24 cellular contexts compared by ENCODE assay signal in genomic region chr7:132328760-132329159, GRCh38.
"Had no signal": no experiment of that assay in that cellular context is flagged by ENCODE, and none has a peak within 500 bp of the region (broad histone marks: within the 10 kb centered on the region; RNA-seq: fewer than 3 reads in every experiment).

No MANE protein-coding gene starts in this region.

- H3K27me3 ChIP-seq: ovary, transverse colon, uterus had no signal

- H3K9me3 ChIP-seq: esophagus squamous epithelium, ovary, suprapubic skin, transverse colon, upper lobe of right lung, uterus had no signal

- DNase-seq: dermis blood vessel endothelial cell; effector memory CD8-positive, alpha-beta T cell; erythroblast; esophagus squamous epithelium; foreskin melanocyte; glutamatergic neuron; midbrain; naive thymus-derived CD4-positive, alpha-beta T cell; ovary; retina; stimulated activated CD4-positive, alpha-beta T cell treated with anti-CD3 and anti-CD28 coated beads, Interleukin-12 subunit alpha, Interleukin-12 subunit beta, amount 100 ng/mL, for 4 hours; stimulated activated CD4-positive, alpha-beta T cell treated with anti-CD3 and anti-CD28 coated beads, Interleukin-1b, Interleukin-23, amount 100 ng/mL, for 48 hours; stimulated activated CD4-positive, alpha-beta T cell treated with anti-CD3 and anti-CD28 coated beads, Interleukin-4, amount 100 ng/mL, for 1 hour; stimulated activated CD8-positive, alpha-beta memory T cell treated with anti-CD3 and anti-CD28 coated beads, Interleukin-4, amount 100 ng/mL, for 48 hours; stimulated activated naive CD4-positive, alpha-beta T cell; stimulated activated naive CD8-positive, alpha-beta T cell treated with anti-CD3 and anti-CD28 coated beads, Interleukin-15, amount 100 ng/mL, for 72 hours; transverse colon; upper lobe of right lung; uterus had no signal

- H3K27ac ChIP-seq: coronary artery, esophagus squamous epithelium, ovary, suprapubic skin, transverse colon, upper lobe of right lung, uterus had no signal

- H3K4me2 ChIP-seq: smooth muscle cell had no signal

- H3K36me3 ChIP-seq: esophagus squamous epithelium, ovary, suprapubic skin, transverse colon, upper lobe of right lung, uterus had no signal

- H3K4me3 ChIP-seq: coronary artery, esophagus squamous epithelium, lung, ovary, smooth muscle cell, suprapubic skin, transverse colon, upper lobe of right lung, uterus had no signal

- ATAC-seq: effector memory CD8-positive, alpha-beta T cell; naive thymus-derived CD4-positive, alpha-beta T cell; sciatic nerve; stimulated activated naive CD8-positive, alpha-beta T cell treated with anti-CD3 and anti-CD28 coated beads, Interleukin-15, amount 100 ng/mL, for 72 hours; upper lobe of right lung had no signal

- H3K4me1 ChIP-seq: esophagus squamous epithelium, suprapubic skin, transverse colon, upper lobe of right lung, uterus had no signal
